Comparison of ENCODE assay signal across 8 cellular contexts in genomic region chr5:157820593-157821252, GRCh38. TPM values are rescaled to one million over a fixed set of nuclear protein-coding genes. Genes with fewer than 3 reads are reported as not detected.
DNase-seq lines count a peak whose midpoint lies in the region; ATAC-seq and TF ChIP-seq lines count a peak whose summit lies in the region.

No MANE protein-coding gene starts in this region.

- H3K4me1 ChIP-seq in CD8-positive, alpha-beta T cell (ENCODE audit: insufficient read depth, low read length) = no peaks in the 10 kb centered on the region
- H3K4me1 ChIP-seq in Panc1 (ENCODE audit: control insufficient read depth, insufficient read depth, low read length) = peaks cover 4% of the 10 kb centered on the region; the same call in 1 of the 2 replicates
- H3K4me1 ChIP-seq in endodermal cell (ENCODE audit: control insufficient read depth, insufficient read depth, low read length) = peaks cover 3% of the 10 kb centered on the region

- no TSS peak for BruUV-seq in Panc1 (replicated peaks; lab: Mats Ljungman, UMichigan)

- peaks cover 16% of the 10 kb centered on the region for H3K36me3 Mint-ChIP-seq in CD8-positive, alpha-beta T cell
- H3K36me3 Mint-ChIP-seq in endodermal cell (ENCODE audit: low read depth) = peaks cover 6% of the 10 kb centered on the region
- peaks cover 6% of the 10 kb centered on the region for H3K36me3 Mint-ChIP-seq in neural crest cell (ENCODE audit: low read depth)

- H3K27ac ChIP-seq in CD8-positive, alpha-beta T cell (ENCODE audit: low read depth, low read length) = no peak overlapping the region
- H3K27ac ChIP-seq in Panc1 (ENCODE audit: low read length) = no peak overlapping the region
- H3K27ac ChIP-seq in endodermal cell (ENCODE audit: low read depth, low read length) = peak overlapping the region; percentile 24

- peaks cover 34% of the 10 kb centered on the region for H3K4me1 Mint-ChIP-seq in CD8-positive, alpha-beta T cell (ENCODE audit: low read depth)
- H3K4me1 Mint-ChIP-seq in endodermal cell = peaks cover 33% of the 10 kb centered on the region
- H3K4me1 Mint-ChIP-seq in neural crest cell = peaks cover 29% of the 10 kb centered on the region

- no peak overlapping the region for H3K4me3 ChIP-seq in CD8-positive, alpha-beta T cell (ENCODE audit: low read depth, low read length)
- no peak overlapping the region for H3K4me3 ChIP-seq in H7 (ENCODE audit: insufficient read depth, low read depth, low read length)
- H3K4me3 ChIP-seq in Panc1 (ENCODE audit: low read depth in 2 of 2, low read length in 2 of 2) = no peak overlapping the region
- H3K4me3 ChIP-seq in endodermal cell (ENCODE audit: low read length) = no peak overlapping the region

- no peak overlapping the region for H3K27ac Mint-ChIP-seq in CD8-positive, alpha-beta T cell
- H3K27ac Mint-ChIP-seq in endodermal cell = peak overlapping the region; percentile 74
- no peak overlapping the region for H3K27ac Mint-ChIP-seq in neural crest cell (ENCODE audit: unreplicated experiment)

- peak in 1 of 7 experiments; percentile 15 for DNase-seq in CD8-positive, alpha-beta T cell
- DNase-seq in H7 (peak; percentile 22), Panc1 (ENCODE audit: low read depth, low spot score) (no peak), endodermal cell (no peak), neural crest cell (ENCODE audit: low read depth, low spot score) (peak; percentile 7)
- no peak for DNase-seq in activated effector memory CD4-positive, alpha-beta T cell treated with Interleukin-2 at 50 U/mL for 16 hours

- H3K27me3 ChIP-seq in CD8-positive, alpha-beta T cell (ENCODE audit: insufficient read depth, low read length) = no peaks in the 10 kb centered on the region
- H3K27me3 ChIP-seq in H7 (ENCODE audit: control insufficient read depth, insufficient read depth, low read length) = no peaks in the 10 kb centered on the region
- H3K27me3 ChIP-seq in Panc1 (ENCODE audit: control insufficient read depth, insufficient read depth, low read length) = no peaks in the 10 kb centered on the region
- H3K27me3 ChIP-seq in endodermal cell (ENCODE audit: control insufficient read depth, insufficient read depth, low read length, poor library complexity, severe bottlenecking) = no peaks in the 10 kb centered on the region

- TF ChIP-seq CTCF in CD8-positive, alpha-beta T cell (IDR thresholded peaks at IDR 0.05) = peak; percentile 26
- peak; percentile 69; the same call in 1 of the 2 replicates for TF ChIP-seq CTCF in Panc1 (IDR thresholded peaks at IDR 0.05)
- TF ChIP-seq CTCF in endodermal cell (conservative IDR thresholded peaks at IDR 0.05) = peak; percentile 80
- peak; percentile 73 for TF ChIP-seq CTCF in neural crest cell (conservative IDR thresholded peaks at IDR 0.05)

- H3K27me3 Mint-ChIP-seq in CD8-positive, alpha-beta T cell (ENCODE audit: low read depth) = no peaks in the 10 kb centered on the region
- no peaks in the 10 kb centered on the region for H3K27me3 Mint-ChIP-seq in endodermal cell (ENCODE audit: insufficient read depth)
- H3K27me3 Mint-ChIP-seq in neural crest cell (ENCODE audit: low read depth) = no peaks in the 10 kb centered on the region

- H3K9me3 ChIP-seq in CD8-positive, alpha-beta T cell (ENCODE audit: low read length) = no peaks in the 10 kb centered on the region
- H3K9me3 ChIP-seq in Panc1 (ENCODE audit: control insufficient read depth, insufficient read depth, low read depth, low read length) (no peaks in the 10 kb centered on the region), endodermal cell (ENCODE audit: control insufficient read depth, low read length) (peaks cover 4% of the 10 kb centered on the region)

- CTCF ChIA-PET in CD8-positive, alpha-beta T cell (lab: Charles Lee) = interaction anchor here (0.7 to 4.4 kb wide), 6 partner anchors 36 to 1312 kb away, joined by 3 to 64 read pairs (median 4); no protein-coding TSS in a partner anchor
- CTCF ChIA-PET in Panc1 (lab: Charles Lee) = interaction anchor here (0.9 kb wide), 1 partner anchor 10 kb away, joined by 4 read pairs; no protein-coding TSS in a partner anchor

- H3K9ac ChIP-seq in endodermal cell (ENCODE audit: extremely low read depth, low read length, poor library complexity, severe bottlenecking) = no peak overlapping the region

- in situ Hi-C loops in Panc1 (cut with HindIII; ENCODE audit: low pct_unique_long_range_greater_than_20kb, low sequenced_read_pairs) = no loop called here

- 38 to 40% methylated on average over 5 of the region's 6 CpGs for WGBS in endodermal cell (ENCODE audit: insufficient coverage in 1 of 2, insufficient read length in 1 of 2), 2 experiments

- intact Hi-C loops in CD8-positive, alpha-beta T cell (cut with DNase I, micrococcal nuclease) = loop anchor here (1.0 to 10.0 kb wide), 6 partner anchors 36 to 874 kb away; partner anchors contain the start of gene CLINT1 (in 1 of the 2)
- intact Hi-C loops in Panc1 (cut with micrococcal nuclease; ENCODE audit: unreplicated experiment) = loop anchor here (2.0 to 5.0 kb wide), 2 partner anchors 127 to 174 kb away; no protein-coding TSS in a partner anchor

- peaks cover 4% of the 10 kb centered on the region for H3K9me3 Mint-ChIP-seq in CD8-positive, alpha-beta T cell
- peaks cover 2% of the 10 kb centered on the region for H3K9me3 Mint-ChIP-seq in endodermal cell
- no peaks in the 10 kb centered on the region for H3K9me3 Mint-ChIP-seq in neural crest cell

- POLR2A ChIA-PET in CD8-positive, alpha-beta T cell (lab: Charles Lee) = no interaction called here
- POLR2A ChIA-PET in Panc1 (lab: Charles Lee) = no interaction called here

- H3K4me3 Mint-ChIP-seq in CD8-positive, alpha-beta T cell = no peak overlapping the region
- no peak overlapping the region for H3K4me3 Mint-ChIP-seq in endodermal cell
- no peak overlapping the region for H3K4me3 Mint-ChIP-seq in neural crest cell

- H3K36me3 ChIP-seq in CD8-positive, alpha-beta T cell (ENCODE audit: insufficient read depth, low read length) = no peaks in the 10 kb centered on the region
- no peaks in the 10 kb centered on the region; the same call in 1 of the 2 replicates for H3K36me3 ChIP-seq in H7 (replicated peaks; ENCODE audit: control insufficient read depth, insufficient read depth, low read length)
- no peaks in the 10 kb centered on the region; the same call in 1 of the 2 replicates for H3K36me3 ChIP-seq in Panc1 (ENCODE audit: control insufficient read depth, insufficient read depth, low read length)
- peaks cover 20% of the 10 kb centered on the region for H3K36me3 ChIP-seq in endodermal cell (ENCODE audit: control insufficient read depth, insufficient read depth, low read length)

- no peak for ATAC-seq in CD8-positive, alpha-beta T cell
- no peak for ATAC-seq in Panc1
- ATAC-seq in GM19455 (IDR thresholded peaks at IDR 0.05; ENCODE audit: unreplicated experiment) = no peak
- no peak for ATAC-seq in GM19324 (IDR thresholded peaks at IDR 0.05; ENCODE audit: low FRiP score, unreplicated experiment)

RNA-seq across cellular contexts. Expression of gene CLINT1, which starts 38.2 kb away (rescaled TPM):
- 100 to 1,000 TPM in 1 of 2 experiments, 10 to 100 TPM in 1; 94.7 to 101 TPM for total RNA-seq in CD8-positive, alpha-beta T cell
- total RNA-seq in H7 (2014; rRNA removed; shearing (Covaris generic)) = 74.9 and 78.4 TPM in 2 replicates
- total RNA-seq in Panc1 (2021; ENCODE audit: unreplicated experiment) (81.6 TPM), endodermal cell (10 to 100 TPM; 91.6 to 92.7 TPM), neural crest cell (53.8 TPM in 2 replicates)
- polyA plus RNA-seq in Panc1 (2012; ENCODE audit: insufficient read length) = 56.5 TPM
- 66.8 TPM for polyA plus RNA-seq in endodermal cell (2013, experiment 1 of 2)
- 56.7 TPM for polyA plus RNA-seq in endodermal cell (2013, experiment 2 of 2)

Comparison
In these comparisons a context has a peak if more than half of its experiments do, and no peak if none do; other contexts are left out.
1. DNase-seq: peak in H7 (single experiment) and neural crest cell (single experiment); none in Panc1 (single experiment), endodermal cell (single experiment) and activated effector memory CD4-positive, alpha-beta T cell treated with Interleukin-2 at 50 U/mL for 16 hours (single experiment).
2. CTCF ChIP-seq: peak in every context shown above with its lines; median percentile 80 in endodermal cell; 73 in neural crest cell; 69 in Panc1; 26 in CD8-positive, alpha-beta T cell.